In the genomic region with DNA sequence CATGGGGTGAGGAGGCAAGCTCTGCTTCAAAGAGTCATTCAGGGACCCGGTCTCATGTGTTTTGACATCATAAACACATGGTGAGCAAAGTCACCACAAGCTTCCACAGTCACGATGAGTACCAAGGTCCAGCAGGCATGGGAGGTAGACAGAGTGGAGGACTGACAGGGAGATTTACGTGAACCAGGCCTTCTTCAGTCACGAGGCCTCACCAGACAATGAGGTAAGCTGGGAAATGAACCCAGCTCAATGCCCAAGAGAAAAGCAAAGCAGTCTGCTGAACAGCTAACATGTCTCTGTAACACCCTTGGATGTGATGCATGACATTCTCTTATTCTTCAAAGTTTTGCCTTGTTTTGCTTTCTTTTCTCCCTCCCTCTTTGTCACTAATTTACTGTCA, we compare ENCODE assay signal across 22 cellular contexts. TPM values are rescaled to one million over a fixed set of nuclear protein-coding genes. Genes with fewer than 3 reads are reported as not detected.
DNase-seq lines count a peak whose midpoint lies in the region; ATAC-seq and TF ChIP-seq lines count a peak whose summit lies in the region.
"Had no signal": no experiment of that assay in that cellular context is flagged by ENCODE, and none has a peak within 500 bp of the region (broad histone marks: within the 10 kb centered on the region; RNA-seq: fewer than 3 reads in every experiment).

No MANE protein-coding gene starts in this region.

- H3K4me1 ChIP-seq in right cardiac atrium (ENCODE audit: control insufficient read depth, insufficient read depth, low read length) (no peaks in the 10 kb centered on the region), smooth muscle cell (ENCODE audit: low read depth) (no peaks in the 10 kb centered on the region)
- H3K4me1 ChIP-seq: A549 had no signal

- H3K27me3 ChIP-seq in right cardiac atrium (ENCODE audit: control insufficient read depth, insufficient read depth) (no peaks in the 10 kb centered on the region), smooth muscle cell (ENCODE audit: low read depth) (peaks cover 10% of the 10 kb centered on the region)

- peak; percentile 60 for ATAC-seq in left ventricle myocardium superior
- no peak for ATAC-seq in right cardiac atrium
- peak; percentile 44 for ATAC-seq in HG03442 (IDR thresholded peaks at IDR 0.05; ENCODE audit: unreplicated experiment)
- ATAC-seq: A549, GM23338 had no signal

- WGBS in right cardiac atrium: 61% methylated on average over 4 of the region's 4 CpGs
- 73% methylated on average over 4 of the region's 4 CpGs for WGBS in smooth muscle cell (ENCODE audit: low lambda C conversion rate)

- H3K27ac ChIP-seq in right cardiac atrium (ENCODE audit: low read length): no peak overlapping the region
- H3K27ac ChIP-seq in smooth muscle cell (ENCODE audit: low read depth): no peak overlapping the region
- H3K27ac ChIP-seq: A549, thoracic aorta had no signal

- no peaks in the 10 kb centered on the region for H3F3A ChIP-seq in smooth muscle cell (ENCODE audit: low read depth)

- no peak for TF ChIP-seq CTCF in fibroblast of mammary gland (conservative IDR thresholded peaks at IDR 0.05; ENCODE audit: control insufficient read depth, insufficient read depth, low read depth, low read length)
- TF ChIP-seq CTCF in smooth muscle cell (IDR thresholded peaks at IDR 0.05; ENCODE audit: borderline replicate concordance, insufficient read depth, poor library complexity, severe bottlenecking): no peak
- TF ChIP-seq CTCF in GM13977 (IDR thresholded peaks at IDR 0.05; ENCODE audit: extremely low read depth, insufficient read depth, missing control alignments): no peak

- H3K36me3 ChIP-seq in smooth muscle cell (ENCODE audit: low read depth): no peaks in the 10 kb centered on the region
- H3K36me3 ChIP-seq: thoracic aorta had no signal

- no peaks in the 10 kb centered on the region for H4K20me1 ChIP-seq in smooth muscle cell (ENCODE audit: low read depth)

- H2AFZ ChIP-seq in smooth muscle cell (ENCODE audit: low read depth): no peak overlapping the region
- H2AFZ ChIP-seq: GM23338 had no signal

- H3K9me3 ChIP-seq in right cardiac atrium (ENCODE audit: control insufficient read depth, low read length) (no peaks in the 10 kb centered on the region), smooth muscle cell (replicated peaks; ENCODE audit: low read depth) (no peaks in the 10 kb centered on the region)
- H3K9me3 ChIP-seq: A549, thoracic aorta had no signal

- no peaks in the 10 kb centered on the region for H3K79me2 ChIP-seq in smooth muscle cell (ENCODE audit: low read depth)

- in situ Hi-C loops in GM13977 (cut with MboI; ENCODE audit: low pct_unique_long_range_greater_than_20kb, low sequenced_read_pairs, unreplicated experiment): no loop called here

- H3K4me3 ChIP-seq in right cardiac atrium (ENCODE audit: low read length) (no peak overlapping the region), fibroblast of mammary gland (ENCODE audit: control insufficient read depth, low read depth, low read length) (no peak overlapping the region), smooth muscle cell (no peak overlapping the region)
- H3K4me3 ChIP-seq: A549, GM23338, thoracic aorta had no signal

- DNase-seq in left ventricle myocardium superior (no peak), right cardiac atrium (no peak), fibroblast of mammary gland (ENCODE audit: low read depth) (peak; percentile 4), smooth muscle cell (lab: John Stamatoyannopoulos, UW; ENCODE audit: unreplicated experiment) (no peak), DMS53 (lab: John Stamatoyannopoulos, UW) (no peak), GM13977 (ENCODE audit: low spot score) (no peak)
- DNase-seq in activated CD4-positive, CD25-positive, alpha-beta regulatory T cell treated with anti-CD3 and anti-CD28 coated beads, Interleukin-2, amount 50 U/mL, for 72 hours: no peak
- DNase-seq: activated CD4-positive, alpha-beta memory T cell treated with anti-CD3 and anti-CD28 coated beads for 36 hours; activated naive CD4-positive, alpha-beta T cell treated with anti-CD3 and anti-CD28 coated beads, Interleukin-2, amount 50 U/mL, for 16 hours; activated T-cell treated with anti-CD3 and anti-CD28 coated beads, Interleukin-2, amount 50 U/mL, for 1 hour; CD4-positive, CD25-positive, alpha-beta regulatory T cell; foreskin melanocyte; kidney glomerular epithelial cell; NCI-H1694 treated with DMSO at 0.1 percent for 48 hours had no signal

- no peak overlapping the region for H3K4me2 ChIP-seq in smooth muscle cell
- H3K4me2 ChIP-seq: A549, GM23338 had no signal

- no peak overlapping the region for H3K9ac ChIP-seq in smooth muscle cell (ENCODE audit: low read depth)

- intact Hi-C loops in left ventricle myocardium superior (cut with micrococcal nuclease): no loop called here
- intact Hi-C loops in right cardiac atrium (cut with DNase I): no loop called here

RNA-seq across cellular contexts. Expression of a gene that starts 8.8 kb away (rescaled TPM):
- total RNA-seq in left ventricle myocardium superior: not detected
- total RNA-seq in right cardiac atrium: not detected
- not detected for polyA plus RNA-seq in right cardiac atrium
- not detected in 2 replicates for total RNA-seq in smooth muscle cell
- not detected in 2 replicates for polyA plus RNA-seq in smooth muscle cell
- total RNA-seq: activated CD4-positive, alpha-beta memory T cell treated with anti-CD3 and anti-CD28 coated beads for 36 hours; astrocyte; CD4-positive, CD25-positive, alpha-beta regulatory T cell; M059J; mesothelial cell of epicardium; pulmonary artery endothelial cell; thoracic aorta had no signal
- polyA plus RNA-seq: A549; CD4-positive, CD25-positive, alpha-beta regulatory T cell had no signal

Comparison
In these comparisons a context has a peak if more than half of its experiments do, and no peak if none do; other contexts are left out.
1. ATAC-seq: peak in left ventricle myocardium superior (single experiment) and HG03442 (single experiment); none in right cardiac atrium (0 of 2).